ENCODE assay signal across 8 cellular contexts in the genomic region with DNA sequence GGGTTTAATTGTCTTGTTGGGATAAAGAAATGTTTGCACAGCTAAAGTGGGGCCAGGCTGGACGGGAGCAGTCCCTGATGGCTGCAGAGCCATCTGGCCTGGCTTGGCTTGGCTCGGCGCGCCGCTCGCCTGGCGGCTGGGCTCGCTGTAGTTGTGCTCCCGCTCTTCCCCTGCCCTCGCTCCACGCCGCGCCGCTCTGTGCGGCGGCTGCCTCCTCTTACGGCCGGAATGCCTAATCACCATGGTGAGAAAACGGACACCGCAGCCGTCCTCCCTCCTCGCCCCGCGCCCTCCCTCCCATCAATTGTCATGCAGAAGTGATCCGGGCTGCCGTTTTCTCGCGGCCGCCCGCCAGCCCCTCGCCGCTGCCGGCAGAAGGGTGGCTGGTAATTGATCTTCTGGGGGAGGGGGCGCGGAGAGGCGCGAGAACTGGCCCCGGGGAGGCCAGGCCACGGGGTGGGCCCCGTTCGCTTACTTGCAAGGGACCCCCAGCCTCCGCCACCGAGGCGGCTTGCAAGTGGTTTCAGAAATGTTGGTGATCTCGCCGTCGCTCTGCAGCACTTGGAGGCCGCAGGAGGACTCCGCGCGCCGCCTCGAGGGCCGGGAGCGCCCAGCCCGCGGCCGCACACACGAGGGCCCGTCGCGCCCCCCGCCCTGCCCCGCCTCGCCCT. TPM values are rescaled to one million over a fixed set of nuclear protein-coding genes. Genes with fewer than 3 reads are reported as not detected.
DNase-seq lines count a peak whose midpoint lies in the region; ATAC-seq, FAIRE-seq and TF ChIP-seq lines count a peak whose summit lies in the region.

No MANE protein-coding gene starts in this region.

- no peak overlapping the region for H3K27ac ChIP-seq in kidney (ENCODE audit: low read depth in 2 of 2, low read length in 2 of 2)

- ATAC-seq in stimulated activated naive CD8-positive, alpha-beta T cell treated with anti-CD3 and anti-CD28 coated beads, Interleukin-15, amount 100 ng/mL, for 72 hours, result peak; percentile 53
- ATAC-seq in HG02938 (IDR thresholded peaks at IDR 0.05; ENCODE audit: unreplicated experiment), result no peak
- no peak for ATAC-seq in activated T-helper 17 cell treated with anti-CD3 and anti-CD28 coated beads, Interleukin-2, amount 50 U/mL, for 72 hours (replicated peaks)

- peaks cover 7% of the 10 kb centered on the region for H3K4me1 Mint-ChIP-seq in stimulated activated naive CD8-positive, alpha-beta T cell treated with anti-CD3 and anti-CD28 coated beads, Interleukin-15, amount 100 ng/mL, for 72 hours
- no peaks in the 10 kb centered on the region for H3K4me1 Mint-ChIP-seq in activated T-helper 17 cell treated with anti-CD3 and anti-CD28 coated beads, Interleukin-2, amount 50 U/mL, for 72 hours

- H3K9me3 Mint-ChIP-seq in stimulated activated naive CD8-positive, alpha-beta T cell treated with anti-CD3 and anti-CD28 coated beads, Interleukin-15, amount 100 ng/mL, for 72 hours, result no peaks in the 10 kb centered on the region
- no peaks in the 10 kb centered on the region for H3K9me3 Mint-ChIP-seq in activated T-helper 17 cell treated with anti-CD3 and anti-CD28 coated beads, Interleukin-2, amount 50 U/mL, for 72 hours

- in situ Hi-C loops in astrocyte of the spinal cord (cut with HindIII; ENCODE audit: low sequenced_read_pairs), result no loop called here

- H3K9me3 ChIP-seq in kidney (ENCODE audit: control insufficient read depth in 1 of 2, low read length in 2 of 2), result no peaks in the 10 kb centered on the region

- intact Hi-C loops in kidney (cut with DNase I), result no loop called here

- no peak overlapping the region for H3K9ac ChIP-seq in kidney (ENCODE audit: low read length in 2 of 2)

- H3K36me3 ChIP-seq in kidney (ENCODE audit: control insufficient read depth in 1 of 2, insufficient read depth in 2 of 2, low read length in 2 of 2), result no peaks in the 10 kb centered on the region

- no peak for TF ChIP-seq CTCF in astrocyte of the spinal cord (IDR thresholded peaks at IDR 0.05; ENCODE audit: low read depth, low read length)
- TF ChIP-seq CTCF in kidney (IDR thresholded peaks at IDR 0.05; ENCODE audit: borderline replicate concordance, extremely low read depth, insufficient read depth), result no peak

- H3K4me3 ChIP-seq in astrocyte of the spinal cord (ENCODE audit: low read depth, low read length) (no peak overlapping the region), kidney (ENCODE audit: low read length in 2 of 2) (no peak overlapping the region)

- no peak for FAIRE-seq in kidney (lab: Jason Lieb, UNC)

- no peaks in the 10 kb centered on the region for H3K36me3 Mint-ChIP-seq in activated T-helper 17 cell treated with anti-CD3 and anti-CD28 coated beads, Interleukin-2, amount 50 U/mL, for 72 hours (ENCODE audit: low read depth)

- peaks cover 34% of the 10 kb centered on the region for H3K27me3 Mint-ChIP-seq in stimulated activated naive CD8-positive, alpha-beta T cell treated with anti-CD3 and anti-CD28 coated beads, Interleukin-15, amount 100 ng/mL, for 72 hours
- H3K27me3 Mint-ChIP-seq in activated T-helper 17 cell treated with anti-CD3 and anti-CD28 coated beads, Interleukin-2, amount 50 U/mL, for 72 hours, result peaks cover 51% of the 10 kb centered on the region

- peak overlapping the region; percentile 17 to 45 for H3K4me3 Mint-ChIP-seq in stimulated activated naive CD8-positive, alpha-beta T cell treated with anti-CD3 and anti-CD28 coated beads, Interleukin-15, amount 100 ng/mL, for 72 hours
- no peak overlapping the region for H3K4me3 Mint-ChIP-seq in activated T-helper 17 cell treated with anti-CD3 and anti-CD28 coated beads, Interleukin-2, amount 50 U/mL, for 72 hours

- H3K27ac Mint-ChIP-seq in stimulated activated naive CD8-positive, alpha-beta T cell treated with anti-CD3 and anti-CD28 coated beads, Interleukin-15, amount 100 ng/mL, for 72 hours, result no peak overlapping the region
- H3K27ac Mint-ChIP-seq in activated T-helper 17 cell treated with anti-CD3 and anti-CD28 coated beads, Interleukin-2, amount 50 U/mL, for 72 hours, result no peak overlapping the region

- DNase-seq in CD1c-positive myeloid dendritic cell (ENCODE audit: extremely low spot score) (peak; percentile 50), LHCN-M2 (ENCODE audit: low read depth) (peak; percentile 19), astrocyte of the spinal cord (ENCODE audit: low read depth, low spot score) (peak; percentile 30), kidney (peak; percentile 77)
- DNase-seq in stimulated activated naive CD8-positive, alpha-beta T cell treated with anti-CD3 and anti-CD28 coated beads, Interleukin-15, amount 100 ng/mL, for 72 hours, result peak in 1 of 2 donors; percentile 13
- DNase-seq in activated CD8-positive, alpha-beta memory T cell treated with anti-CD3 and anti-CD28 coated beads for 24 hours, result no peak

- peaks cover 0 to 3% of the 10 kb centered on the region in 2 donors for H3K4me1 ChIP-seq in kidney (ENCODE audit: control insufficient read depth in 1 of 2, insufficient read depth in 1 of 2, low read depth in 1 of 2, low read length in 2 of 2)

RNA-seq across cellular contexts. Expression of gene RNF220, which starts 12.4 kb away (rescaled TPM):
- total RNA-seq in LHCN-M2 (2014; rRNA removed) (124 and 143 TPM in 2 replicates), kidney (66.9 TPM)
- polyA plus RNA-seq in LHCN-M2 (2012), result 65.2 TPM
- polyA plus RNA-seq in kidney (ENCODE audit: insufficient read depth, low read depth, low replicate concordance), result 69.0 TPM
- 10 to 100 TPM; 54.8 to 88.7 TPM for total RNA-seq in activated T-helper 17 cell treated with anti-CD3 and anti-CD28 coated beads, Interleukin-2, amount 50 U/mL, for 72 hours
